ENCODE assay signal across 13 cellular contexts in genomic region chr6:25085761-25086160, GRCh38.
DNase-seq lines count a peak whose midpoint lies in the region; ATAC-seq and TF ChIP-seq lines count a peak whose summit lies in the region.
"Had no signal": no experiment of that assay in that cellular context is flagged by ENCODE, and none has a peak within 500 bp of the region (broad histone marks: within the 10 kb centered on the region; RNA-seq: fewer than 3 reads in every experiment).

No MANE protein-coding gene starts in this region.

- CTCF ChIA-PET in activated naive CD4-positive, alpha-beta T cell treated with anti-CD3 and anti-CD28 coated beads, Interleukin-2, amount 10 ng/mL, durations not matched to agents 7 days and 5 days (lab: Charles Lee): interaction anchor here (1.3 to 1.6 kb wide), 3 partner anchors 9 to 230 kb away, joined by 3 to 5 read pairs (median 4); no protein-coding TSS in a partner anchor

- TF ChIP-seq EP300 in esophagus muscularis mucosa (IDR thresholded peaks at IDR 0.05): no peak

- no peaks in the 10 kb centered on the region for H3K27me3 ChIP-seq in esophagus muscularis mucosa
- H3K27me3 ChIP-seq: body of pancreas, neural progenitor cell, upper lobe of left lung had no signal

- H3K27ac Mint-ChIP-seq in activated naive CD4-positive, alpha-beta T cell treated with anti-CD3 and anti-CD28 coated beads, Interleukin-2, amount 10 ng/mL, durations not matched to agents 7 days and 5 days: peak overlapping the region; percentile 16
- H3K27ac Mint-ChIP-seq: neural progenitor cell had no signal

- no peaks in the 10 kb centered on the region for H3K9me3 ChIP-seq in esophagus muscularis mucosa
- H3K9me3 ChIP-seq: body of pancreas, upper lobe of left lung had no signal

- intact Hi-C loops in esophagus muscularis mucosa (cut with DNase I): no loop called here

- TF ChIP-seq POLR2A in esophagus muscularis mucosa (IDR thresholded peaks at IDR 0.05; ENCODE audit: low read depth): no peak

- H3K36me3 ChIP-seq in esophagus muscularis mucosa: peaks cover 0 to 61% (median 7%) of the 10 kb centered on the region in 4 donors
- H3K36me3 ChIP-seq: neural progenitor cell had no signal

- no peaks in the 10 kb centered on the region for H3K9me3 Mint-ChIP-seq in activated naive CD4-positive, alpha-beta T cell treated with anti-CD3 and anti-CD28 coated beads, Interleukin-2, amount 10 ng/mL, durations not matched to agents 7 days and 5 days
- H3K9me3 Mint-ChIP-seq: neural progenitor cell had no signal

- peaks cover 22% of the 10 kb centered on the region for H3K4me1 Mint-ChIP-seq in activated naive CD4-positive, alpha-beta T cell treated with anti-CD3 and anti-CD28 coated beads, Interleukin-2, amount 10 ng/mL, durations not matched to agents 7 days and 5 days
- H3K4me1 Mint-ChIP-seq: neural progenitor cell had no signal

- 56% methylated on average over 1 of the region's 1 CpG for WGBS in esophagus muscularis mucosa

- H3K4me1 ChIP-seq in esophagus muscularis mucosa: peaks cover 0 to 16% (median 7%) of the 10 kb centered on the region in 4 donors
- H3K4me1 ChIP-seq: neural progenitor cell had no signal

- DNase-seq in activated naive CD4-positive, alpha-beta T cell treated with anti-CD3 and anti-CD28 coated beads, Interleukin-2, amount 10 ng/mL, durations not matched to agents 7 days and 5 days: peak; percentile 29
- no peak for DNase-seq in activated naive CD4-positive, alpha-beta T cell (lab: John Stamatoyannopoulos, UW)
- DNase-seq in SKM-1 (lab: John Stamatoyannopoulos, UW; ENCODE audit: unreplicated experiment) (peak; percentile 48), esophagus muscularis mucosa (ENCODE audit: extremely low spot score) (peak; percentile 26), pulmonary artery endothelial cell (ENCODE audit: low read depth, low spot score) (peak; percentile 96), left lobe of liver (ENCODE audit: low spot score) (no peak), GOT3 (lab: John Stamatoyannopoulos, UW) (no peak), NCI-H2171 treated with DMSO at 0.1 percent for 48 hours (lab: John Stamatoyannopoulos, UW) (no peak)
- DNase-seq: activated T-cell treated with anti-CD3 and anti-CD28 coated beads for 4 hours, body of pancreas, upper lobe of left lung had no signal

- H3K27me3 Mint-ChIP-seq in activated naive CD4-positive, alpha-beta T cell treated with anti-CD3 and anti-CD28 coated beads, Interleukin-2, amount 10 ng/mL, durations not matched to agents 7 days and 5 days: no peaks in the 10 kb centered on the region

- no peak for TF ChIP-seq CTCF in esophagus muscularis mucosa (IDR thresholded peaks at IDR 0.05)

- H3K4me3 Mint-ChIP-seq in activated naive CD4-positive, alpha-beta T cell treated with anti-CD3 and anti-CD28 coated beads, Interleukin-2, amount 10 ng/mL, durations not matched to agents 7 days and 5 days: no peak overlapping the region
- H3K4me3 Mint-ChIP-seq: neural progenitor cell had no signal

- ATAC-seq in left lobe of liver: no peak
- ATAC-seq: body of pancreas had no signal

- peak overlapping the region in 1 of 4 donors; percentile 39 for H3K27ac ChIP-seq in esophagus muscularis mucosa (replicated peaks in 1 of 4)
- H3K27ac ChIP-seq: body of pancreas, epithelial cell of prostate, neural progenitor cell had no signal

- no peak overlapping the region for H3K4me3 ChIP-seq in esophagus muscularis mucosa
- H3K4me3 ChIP-seq: body of pancreas, neural progenitor cell, upper lobe of left lung had no signal

- H3K36me3 Mint-ChIP-seq in activated naive CD4-positive, alpha-beta T cell treated with anti-CD3 and anti-CD28 coated beads, Interleukin-2, amount 10 ng/mL, durations not matched to agents 7 days and 5 days: peaks cover 34% of the 10 kb centered on the region
- H3K36me3 Mint-ChIP-seq: neural progenitor cell had no signal

Comparison
In these comparisons a context has a peak if more than half of its experiments do, and no peak if none do; other contexts are left out.
1. DNase-seq: peak in activated naive CD4-positive, alpha-beta T cell treated with anti-CD3 and anti-CD28 coated beads, Interleukin-2, amount 10 ng/mL, durations not matched to agents 7 days and 5 days (single experiment), SKM-1 (single experiment), esophagus muscularis mucosa (single experiment) and pulmonary artery endothelial cell (single experiment); none in activated naive CD4-positive, alpha-beta T cell (0 of 4), left lobe of liver (single experiment), GOT3 (single experiment) and NCI-H2171 treated with DMSO at 0.1 percent for 48 hours (single experiment).